In genomic region chr13:98653471-98653985, GRCh38 we compare ENCODE assay signal across 8 cellular contexts.
DNase-seq lines count a peak whose midpoint lies in the region; ATAC-seq lines count a peak whose summit lies in the region.

No MANE protein-coding gene starts in this region.

- H3K27ac ChIP-seq in epithelial cell of prostate = peak overlapping the region; percentile 26

- peak; percentile 50 for DNase-seq in Caki2 (ENCODE audit: low read depth)
- peak; percentile 29 for DNase-seq in NOMO-1 treated with dmso at 0.1 percent for 144 hours (lab: John Stamatoyannopoulos, UW; ENCODE audit: unreplicated experiment)
- peak; percentile 77 for DNase-seq in activated CD8-positive, alpha-beta memory T cell treated with anti-CD3 and anti-CD28 coated beads, Interleukin-2, amount 50 U/mL, for 4 hours
- peak; percentile 60 for DNase-seq in epithelial cell of prostate (ENCODE audit: low read depth, low spot score)
- peak; percentile 78 for DNase-seq in myocyte (ENCODE audit: low read depth)
- DNase-seq in stimulated activated CD8-positive, alpha-beta memory T cell treated with anti-CD3 and anti-CD28 coated beads, Interleukin-7, amount 100 ng/mL, for 24 hours (ENCODE audit: low read depth) = peak; percentile 46

- in situ Hi-C loops in Caki2 (cut with HindIII; ENCODE audit: low pct_unique_long_range_greater_than_20kb, low sequenced_read_pairs) = no loop called here

- ATAC-seq in GM19463 (IDR thresholded peaks at IDR 0.05; ENCODE audit: unreplicated experiment) = peak; percentile 98
- ATAC-seq in HG03575 (IDR thresholded peaks at IDR 0.05; ENCODE audit: extremely low read depth, insufficient number of reproducible peaks, low FRiP score, unreplicated experiment) = peak; percentile 69

Comparison
In these comparisons a context has a peak if more than half of its experiments do, and no peak if none do; other contexts are left out.
1. Peak in every context shown above with its lines: DNase-seq, ATAC-seq and H3K27ac ChIP-seq.